8 cellular contexts compared by ENCODE assay signal in genomic region chr5:7754997-7755596, GRCh38.
A peak's percentile ranks its signal among the peaks of the same experiment; 100 is the strongest.
DNase-seq lines count a peak whose midpoint lies in the region; ATAC-seq and TF ChIP-seq lines count a peak whose summit lies in the region.

No MANE protein-coding gene starts in this region.

- intact Hi-C loops in adrenal gland (cut with DNase I): no loop called here

- no peak overlapping the region for H3K27ac ChIP-seq in adrenal gland

- 31 to 46% (median 36%) methylated on average over 10 to 13 of the region's 13 CpGs for WGBS in adrenal gland, 4 donors

- H3K9me3 ChIP-seq in adrenal gland (replicated peaks in 1 of 3): no peaks in the 10 kb centered on the region

- no peak overlapping the region for H3K4me3 ChIP-seq in adrenal gland

- no peaks in the 10 kb centered on the region for H3K4me1 ChIP-seq in adrenal gland (replicated peaks in 1 of 2)

- no peak for TF ChIP-seq POLR2A in adrenal gland (IDR thresholded peaks at IDR 0.05)

- TF ChIP-seq CTCF in adrenal gland (IDR thresholded peaks at IDR 0.05): peak; percentile 38 to 66 (median 52)

- peak; percentile 82 for DNase-seq in DMS 273 (lab: John Stamatoyannopoulos, UW; ENCODE audit: unreplicated experiment)
- peak; percentile 78 for DNase-seq in NCI-H774 (lab: John Stamatoyannopoulos, UW)
- DNase-seq in adrenal gland: peak; percentile 27 to 84 (median 57)
- peak; percentile 72 for DNase-seq in iPS-NIHi11 (ENCODE audit: low spot score)
- peak; percentile 5 to 45 (median 29) for DNase-seq in stimulated activated CD4-positive, alpha-beta T cell treated with anti-CD3 and anti-CD28 coated beads, TNF-alpha, amount 100 ng/mL, for 48 hours (ENCODE audit: low read depth in 3 of 3)
- DNase-seq in stimulated activated naive CD4-positive, alpha-beta T cell treated with Interleukin-2 at 50 U/mL for 16 hours (lab: John Stamatoyannopoulos, UW): no peak

- ATAC-seq in GM19043 (IDR thresholded peaks at IDR 0.05; ENCODE audit: low read depth, unreplicated experiment) (peak; percentile 92), HG03280 (IDR thresholded peaks at IDR 0.05; ENCODE audit: unreplicated experiment) (peak; percentile 88)

- H3K36me3 ChIP-seq in adrenal gland (replicated peaks in 1 of 2): no peaks in the 10 kb centered on the region

- no peaks in the 10 kb centered on the region for H3K27me3 ChIP-seq in adrenal gland
